In the genomic region with DNA sequence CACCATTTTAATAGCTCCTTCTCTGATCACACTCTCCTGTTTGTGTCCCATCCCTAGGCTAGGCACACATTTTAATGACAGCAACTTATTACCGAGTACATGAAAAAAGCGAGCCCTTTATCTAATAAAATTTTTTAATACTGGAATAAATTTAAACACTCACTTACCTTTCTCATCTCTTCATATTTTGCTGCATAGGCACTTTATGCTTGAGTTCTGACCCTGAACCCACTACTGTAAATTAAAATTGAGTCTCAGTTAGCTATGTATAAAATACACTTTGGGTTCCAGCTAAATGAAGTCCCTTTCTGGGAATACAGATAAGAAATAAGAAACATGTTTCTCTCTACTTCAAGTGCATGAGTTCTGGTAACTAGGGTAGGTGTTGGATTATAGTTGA, we compare ENCODE assay signal across 37 cellular contexts.
"Had no signal": no experiment of that assay in that cellular context is flagged by ENCODE, and none has a peak within 500 bp of the region (broad histone marks: within the 10 kb centered on the region; RNA-seq: fewer than 3 reads in every experiment).

No MANE protein-coding gene starts in this region.

- H3K36me3 ChIP-seq: ascending aorta, cardiac muscle cell had no signal

- DNase-seq: activated B cell treated with CpG ODN at 0.5 μM for 24 hours; activated CD4-positive, alpha-beta memory T cell treated with anti-CD3 and anti-CD28 coated beads for 36 hours; activated CD4-positive, alpha-beta T cell treated with anti-CD3 and anti-CD28 coated beads for 4 hours; activated CD4-positive, alpha-beta T cell treated with anti-CD3 and anti-CD28 coated beads, Interleukin-2, amount 10 ng/mL, durations not matched to agents 24 days and 14 days; activated CD4-positive, alpha-beta T cell treated with anti-CD3 and anti-CD28 coated beads, Interleukin-2, amount 50 U/mL, for 1 hour; activated CD4-positive, alpha-beta T cell treated with anti-CD3 and anti-CD28 coated beads, Interleukin-2, amount 50 U/mL, for 4 hours; activated CD4-positive, CD25-positive, alpha-beta regulatory T cell treated with anti-CD3 and anti-CD28 coated beads, Interleukin-2, amount 50 U/mL, for 72 hours; activated CD8-positive, alpha-beta memory T cell treated with anti-CD3 and anti-CD28 coated beads for 24 hours; activated CD8-positive, alpha-beta memory T cell treated with anti-CD3 and anti-CD28 coated beads, Interleukin-2, amount 10 ng/mL, durations not matched to agents 7 days and 5 days; activated CD8-positive, alpha-beta memory T cell treated with anti-CD3 and anti-CD28 coated beads, Interleukin-2, amount 50 U/mL, for 48 hours; activated CD8-positive, alpha-beta T cell treated with anti-CD3 and anti-CD28 coated beads, Interleukin-2, amount 10 ng/mL, durations not matched to agents 7 days and 5 days; activated effector memory CD4-positive, alpha-beta T cell treated with Interleukin-2 at 50 U/mL for 16 hours; activated gamma-delta T cell; activated naive CD4-positive, alpha-beta T cell treated with anti-CD3 and anti-CD28 coated beads, Interleukin-2, amount 10 ng/mL, durations not matched to agents 7 days and 5 days; activated naive CD4-positive, alpha-beta T cell treated with Interleukin-2 at 50 U/mL for 16 hours; activated naive CD8-positive, alpha-beta T cell treated with anti-CD3 and anti-CD28 coated beads, Interleukin-2, amount 10 ng/mL, durations not matched to agents 7 days and 5 days; activated naive CD8-positive, alpha-beta T cell treated with anti-CD3 and anti-CD28 coated beads, Interleukin-2, amount 50 U/mL, for 24 hours; activated T-cell treated with anti-CD3 and anti-CD28 coated beads, Interleukin-2, amount 50 U/mL, for 24 hours; activated T-cell treated with anti-CD3 and anti-CD28 coated beads, Interleukin-2, amount 50 U/mL, for 48 hours; amygdala; anterior cingulate cortex; caudate nucleus; cerebellar nuclear complex; T-helper 2 cell; T-helper 9 cell had no signal

- H3K27me3 ChIP-seq: ascending aorta, cardiac muscle cell had no signal

- H3K4me3 ChIP-seq: ascending aorta, cardiac muscle cell had no signal

- H3K4me1 Mint-ChIP-seq: activated B cell treated with CpG ODN at 0.5 μM for 24 hours; activated CD4-positive, alpha-beta T cell treated with anti-CD3 and anti-CD28 coated beads, Interleukin-2, amount 10 ng/mL, durations not matched to agents 24 days and 14 days; activated CD8-positive, alpha-beta memory T cell treated with anti-CD3 and anti-CD28 coated beads, Interleukin-2, amount 10 ng/mL, durations not matched to agents 7 days and 5 days; activated naive CD4-positive, alpha-beta T cell treated with anti-CD3 and anti-CD28 coated beads, Interleukin-2, amount 10 ng/mL, durations not matched to agents 7 days and 5 days; activated naive CD4-positive, alpha-beta T cell treated with anti-CD3 and anti-CD28 coated beads, Interleukin-2, amount 50 U/mL, for 24 hours; activated naive CD8-positive, alpha-beta T cell treated with anti-CD3 and anti-CD28 coated beads, Interleukin-2, amount 10 ng/mL, durations not matched to agents 7 days and 5 days; activated naive CD8-positive, alpha-beta T cell treated with anti-CD3 and anti-CD28 coated beads, Interleukin-2, amount 50 U/mL, for 24 hours; brain; central memory CD8-positive, alpha-beta T cell had no signal

- H3K4me3 Mint-ChIP-seq: activated B cell treated with CpG ODN at 0.5 μM for 24 hours; activated CD4-positive, alpha-beta memory T cell treated with anti-CD3 and anti-CD28 coated beads for 36 hours; activated CD4-positive, alpha-beta T cell treated with anti-CD3 and anti-CD28 coated beads, Interleukin-2, amount 10 ng/mL, durations not matched to agents 24 days and 14 days; activated CD8-positive, alpha-beta memory T cell treated with anti-CD3 and anti-CD28 coated beads, Interleukin-2, amount 10 ng/mL, durations not matched to agents 7 days and 5 days; activated CD8-positive, alpha-beta T cell treated with anti-CD3 and anti-CD28 coated beads, Interleukin-2, amount 10 ng/mL, durations not matched to agents 7 days and 5 days; activated naive CD4-positive, alpha-beta T cell treated with anti-CD3 and anti-CD28 coated beads, Interleukin-2, amount 10 ng/mL, durations not matched to agents 7 days and 5 days; activated naive CD4-positive, alpha-beta T cell treated with anti-CD3 and anti-CD28 coated beads, Interleukin-2, amount 50 U/mL, for 24 hours; activated naive CD8-positive, alpha-beta T cell; activated naive CD8-positive, alpha-beta T cell treated with anti-CD3 and anti-CD28 coated beads, Interleukin-2, amount 10 ng/mL, durations not matched to agents 7 days and 5 days; activated naive CD8-positive, alpha-beta T cell treated with anti-CD3 and anti-CD28 coated beads, Interleukin-2, amount 50 U/mL, for 24 hours; activated T-cell treated with anti-CD3 and anti-CD28 coated beads, Interleukin-2, amount 50 U/mL, for 24 hours; brain; central memory CD8-positive, alpha-beta T cell; T-helper 1 cell treated with Interleukin-12 subunit alpha and Interleukin-12 subunit beta and Interleukin-4 antibody, amounts not matched to agents 30 μg/mL and 1 μg/mL, for 36 hours; T-helper 2 cell treated with Interferon-gamma antibody and Interleukin-4, amounts not matched to agents 5 μg/mL and 100 μg/mL, for 36 hours had no signal

- H3K9me3 ChIP-seq: ascending aorta had no signal

- H3K27me3 Mint-ChIP-seq: brain had no signal

- H3K36me3 Mint-ChIP-seq: activated CD4-positive, alpha-beta memory T cell treated with anti-CD3 and anti-CD28 coated beads for 36 hours; activated CD8-positive, alpha-beta memory T cell treated with anti-CD3 and anti-CD28 coated beads, Interleukin-2, amount 10 ng/mL, durations not matched to agents 7 days and 5 days; activated naive CD4-positive, alpha-beta T cell treated with anti-CD3 and anti-CD28 coated beads, Interleukin-2, amount 10 ng/mL, durations not matched to agents 7 days and 5 days; activated naive CD4-positive, alpha-beta T cell treated with anti-CD3 and anti-CD28 coated beads, Interleukin-2, amount 50 U/mL, for 24 hours; activated naive CD8-positive, alpha-beta T cell; activated naive CD8-positive, alpha-beta T cell treated with anti-CD3 and anti-CD28 coated beads, Interleukin-2, amount 10 ng/mL, durations not matched to agents 7 days and 5 days had no signal

- ATAC-seq: activated CD8-positive, alpha-beta memory T cell treated with anti-CD3 and anti-CD28 coated beads, Interleukin-2, amount 10 ng/mL, durations not matched to agents 7 days and 5 days; activated CD8-positive, alpha-beta T cell treated with anti-CD3 and anti-CD28 coated beads, Interleukin-2, amount 10 ng/mL, durations not matched to agents 7 days and 5 days; activated naive CD8-positive, alpha-beta T cell treated with anti-CD3 and anti-CD28 coated beads, Interleukin-2, amount 50 U/mL, for 24 hours had no signal

- H3K4me1 ChIP-seq: ascending aorta had no signal

- H3K9me3 Mint-ChIP-seq: activated B cell treated with CpG ODN at 0.5 μM for 24 hours; activated CD4-positive, alpha-beta memory T cell treated with anti-CD3 and anti-CD28 coated beads for 36 hours; activated CD4-positive, alpha-beta T cell treated with anti-CD3 and anti-CD28 coated beads, Interleukin-2, amount 10 ng/mL, durations not matched to agents 24 days and 14 days; activated naive CD4-positive, alpha-beta T cell treated with anti-CD3 and anti-CD28 coated beads, Interleukin-2, amount 10 ng/mL, durations not matched to agents 7 days and 5 days; activated naive CD4-positive, alpha-beta T cell treated with anti-CD3 and anti-CD28 coated beads, Interleukin-2, amount 50 U/mL, for 24 hours; activated naive CD8-positive, alpha-beta T cell treated with anti-CD3 and anti-CD28 coated beads, Interleukin-2, amount 10 ng/mL, durations not matched to agents 7 days and 5 days; activated naive CD8-positive, alpha-beta T cell treated with anti-CD3 and anti-CD28 coated beads, Interleukin-2, amount 50 U/mL, for 24 hours; activated T-cell treated with anti-CD3 and anti-CD28 coated beads, Interleukin-2, amount 50 U/mL, for 24 hours; activated T-helper 2 cell treated with anti-CD3 and anti-CD28 coated beads, Interferon-gamma antibody, Interleukin-2, Interleukin-4, amounts not matched to agents 10 μg/mL and 5 μg/mL and 100 μg/mL, durations not matched to agents 14 hours and 24 hours and 36 hours; brain; central memory CD8-positive, alpha-beta T cell; T-helper 1 cell treated with Interleukin-12 subunit alpha and Interleukin-12 subunit beta and Interleukin-4 antibody, amounts not matched to agents 30 μg/mL and 1 μg/mL, for 36 hours; T-helper 2 cell treated with Interferon-gamma antibody and Interleukin-4, amounts not matched to agents 5 μg/mL and 100 μg/mL, for 36 hours had no signal

- H3K27ac Mint-ChIP-seq: activated B cell treated with CpG ODN at 0.5 μM for 24 hours; activated CD4-positive, alpha-beta memory T cell treated with anti-CD3 and anti-CD28 coated beads for 36 hours; activated CD4-positive, alpha-beta T cell treated with anti-CD3 and anti-CD28 coated beads, Interleukin-2, amount 10 ng/mL, durations not matched to agents 24 days and 14 days; activated CD8-positive, alpha-beta memory T cell treated with anti-CD3 and anti-CD28 coated beads, Interleukin-2, amount 10 ng/mL, durations not matched to agents 7 days and 5 days; activated CD8-positive, alpha-beta T cell treated with anti-CD3 and anti-CD28 coated beads, Interleukin-2, amount 10 ng/mL, durations not matched to agents 7 days and 5 days; activated naive CD4-positive, alpha-beta T cell treated with anti-CD3 and anti-CD28 coated beads, Interleukin-2, amount 10 ng/mL, durations not matched to agents 7 days and 5 days; activated naive CD4-positive, alpha-beta T cell treated with anti-CD3 and anti-CD28 coated beads, Interleukin-2, amount 50 U/mL, for 24 hours; activated naive CD8-positive, alpha-beta T cell; activated naive CD8-positive, alpha-beta T cell treated with anti-CD3 and anti-CD28 coated beads, Interleukin-2, amount 10 ng/mL, durations not matched to agents 7 days and 5 days; activated naive CD8-positive, alpha-beta T cell treated with anti-CD3 and anti-CD28 coated beads, Interleukin-2, amount 50 U/mL, for 24 hours; activated T-cell treated with anti-CD3 and anti-CD28 coated beads, Interleukin-2, amount 50 U/mL, for 24 hours; activated T-helper 2 cell treated with anti-CD3 and anti-CD28 coated beads, Interferon-gamma antibody, Interleukin-2, Interleukin-4, amounts not matched to agents 10 μg/mL and 5 μg/mL and 100 μg/mL, durations not matched to agents 14 hours and 24 hours and 36 hours; brain; T-helper 1 cell treated with Interleukin-12 subunit alpha and Interleukin-12 subunit beta and Interleukin-4 antibody, amounts not matched to agents 30 μg/mL and 1 μg/mL, for 36 hours; T-helper 2 cell treated with Interferon-gamma antibody and Interleukin-4, amounts not matched to agents 5 μg/mL and 100 μg/mL, for 36 hours had no signal

- H3K27ac ChIP-seq: ascending aorta, cardiac muscle cell, VCaP had no signal

- FAIRE-seq: bronchial epithelial cell, TTC549 had no signal
